8 cellular contexts compared by ENCODE assay signal in the genomic region with DNA sequence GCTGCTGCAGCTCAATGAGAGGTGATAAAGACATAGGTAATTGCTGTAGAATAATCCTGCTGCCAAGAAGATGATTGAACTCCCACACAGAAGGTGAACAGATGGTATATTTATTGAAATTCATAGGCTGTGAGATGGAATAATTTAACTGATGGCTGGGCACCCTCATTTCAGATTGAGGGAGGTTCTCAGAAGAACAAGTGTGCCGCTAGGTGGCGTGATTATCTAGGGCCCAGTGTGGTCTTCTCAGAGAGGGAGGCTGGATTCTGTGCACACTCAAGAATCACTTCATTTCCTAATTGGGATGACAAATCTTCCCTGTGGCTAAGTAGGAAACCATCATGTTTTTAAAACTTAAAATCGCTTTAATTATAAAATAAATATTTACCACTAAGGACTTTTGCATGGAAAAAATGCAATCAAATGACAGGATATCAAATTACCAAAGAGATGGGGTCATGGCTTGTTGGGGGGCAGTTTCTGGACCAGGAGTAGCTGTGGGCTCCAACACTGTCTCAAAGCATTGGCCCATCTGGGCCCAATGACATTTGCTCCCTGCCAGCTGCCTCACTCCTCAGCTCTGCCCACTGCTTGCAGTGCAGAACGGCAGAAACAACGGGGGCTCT.
DNase-seq lines count a peak whose midpoint lies in the region; ATAC-seq, FAIRE-seq and TF ChIP-seq lines count a peak whose summit lies in the region.

No MANE protein-coding gene starts in this region.

- ATAC-seq in HG02642 (IDR thresholded peaks at IDR 0.05; ENCODE audit: poor library complexity, unreplicated experiment): no peak

- no peaks in the 10 kb centered on the region for H3K4me1 ChIP-seq in astrocyte (ENCODE audit: insufficient read depth, low read length)

- no peak for TF ChIP-seq POLR2A in NB4 (IDR thresholded peaks at IDR 0.05; ENCODE audit: extremely low read depth, insufficient read length)

- H3K27me3 Mint-ChIP-seq in astrocyte (ENCODE audit: low read depth, unreplicated experiment) (peaks cover 2% of the 10 kb centered on the region), immature natural killer cell (ENCODE audit: low read depth in 3 of 3) (peaks cover 0 to 9% (median 3%) of the 10 kb centered on the region in 3 donors)

- H3K9ac ChIP-seq in astrocyte (ENCODE audit: low read length): no peak overlapping the region

- H3K4me3 ChIP-seq in NB4 (ENCODE audit: low read depth, low read length): no peak overlapping the region
- H3K4me3 ChIP-seq in astrocyte (ENCODE audit: insufficient read depth, low read depth, low read length): no peak overlapping the region

- FAIRE-seq in GM18507 (lab: Jason Lieb, UNC) (peak; percentile 35), astrocyte (lab: Jason Lieb, UNC) (no peak)

- H3K36me3 Mint-ChIP-seq in astrocyte (ENCODE audit: low read depth, unreplicated experiment) (peaks cover 1% of the 10 kb centered on the region), immature natural killer cell (no peaks in the 10 kb centered on the region)

- H3K4me1 Mint-ChIP-seq in astrocyte (ENCODE audit: low read depth, unreplicated experiment): peaks cover 12% of the 10 kb centered on the region
- peaks cover 10 to 14% of the 10 kb centered on the region in 2 donors for H3K4me1 Mint-ChIP-seq in immature natural killer cell

- H3K4me3 Mint-ChIP-seq in astrocyte (ENCODE audit: unreplicated experiment): no peak overlapping the region
- H3K4me3 Mint-ChIP-seq in immature natural killer cell: no peak overlapping the region

- H3K4me2 ChIP-seq in astrocyte (ENCODE audit: low read length): no peak overlapping the region

- H3K27me3 ChIP-seq in astrocyte (ENCODE audit: insufficient read depth, low read length): no peaks in the 10 kb centered on the region

- H3K27ac Mint-ChIP-seq in astrocyte (ENCODE audit: unreplicated experiment) (no peak overlapping the region), immature natural killer cell (no peak overlapping the region)

- DNase-seq in AG09319 (ENCODE audit: extremely low read depth, low read depth) (peak; percentile 31), GM18507 (ENCODE audit: extremely low spot score, insufficient read length, low read depth) (peak; percentile 15), NB4 (ENCODE audit: low read depth) (peak; percentile 64), T follicular helper cell (ENCODE audit: low read depth) (peak; percentile 16), astrocyte (ENCODE audit: low read depth) (peak; percentile 32), immature natural killer cell (peak; percentile 26 to 47 (median 38))
- peak; percentile 78 for DNase-seq in stimulated activated CD4-positive, alpha-beta T cell treated with anti-CD3 and anti-CD28 coated beads, Interleukin-15, amount 100 ng/mL, for 24 hours

- no peaks in the 10 kb centered on the region for H3K9me3 ChIP-seq in astrocyte (ENCODE audit: insufficient read depth, low read depth, low read length)

- H2AFZ ChIP-seq in astrocyte (ENCODE audit: low read depth, low read length): no peak overlapping the region

- H3K9me3 Mint-ChIP-seq in astrocyte (ENCODE audit: unreplicated experiment): peaks cover 1% of the 10 kb centered on the region
- no peaks in the 10 kb centered on the region for H3K9me3 Mint-ChIP-seq in immature natural killer cell

- H3K79me2 ChIP-seq in astrocyte (ENCODE audit: insufficient read depth, low read length): no peaks in the 10 kb centered on the region

- no peaks in the 10 kb centered on the region for H4K20me1 ChIP-seq in astrocyte (ENCODE audit: insufficient read depth, low read length)

- no peaks in the 10 kb centered on the region for H3K36me3 ChIP-seq in astrocyte (ENCODE audit: insufficient read depth, low read length)

- TF ChIP-seq CTCF in AG09319 (IDR thresholded peaks at IDR 0.05; ENCODE audit: low read depth, low read length): peak; percentile 70
- TF ChIP-seq CTCF in NB4 (IDR thresholded peaks at IDR 0.05; ENCODE audit: low read depth, low read length): peak; percentile 80
- TF ChIP-seq CTCF in astrocyte (IDR thresholded peaks at IDR 0.05; ENCODE audit: insufficient read depth, low read depth, low read length): peak; percentile 75

- H3K27ac ChIP-seq in astrocyte (ENCODE audit: low read depth, low read length): no peak overlapping the region

Comparison
In these comparisons a context has a peak if more than half of its experiments do, and no peak if none do; other contexts are left out.
1. DNase-seq: peak in every context shown above with its lines; median percentile 78 in stimulated activated CD4-positive, alpha-beta T cell treated with anti-CD3 and anti-CD28 coated beads, Interleukin-15, amount 100 ng/mL, for 24 hours; 64 in NB4; 38 in immature natural killer cell; 32 in astrocyte; 31 in AG09319; 16 in T follicular helper cell; 15 in GM18507.